In the genomic region with DNA sequence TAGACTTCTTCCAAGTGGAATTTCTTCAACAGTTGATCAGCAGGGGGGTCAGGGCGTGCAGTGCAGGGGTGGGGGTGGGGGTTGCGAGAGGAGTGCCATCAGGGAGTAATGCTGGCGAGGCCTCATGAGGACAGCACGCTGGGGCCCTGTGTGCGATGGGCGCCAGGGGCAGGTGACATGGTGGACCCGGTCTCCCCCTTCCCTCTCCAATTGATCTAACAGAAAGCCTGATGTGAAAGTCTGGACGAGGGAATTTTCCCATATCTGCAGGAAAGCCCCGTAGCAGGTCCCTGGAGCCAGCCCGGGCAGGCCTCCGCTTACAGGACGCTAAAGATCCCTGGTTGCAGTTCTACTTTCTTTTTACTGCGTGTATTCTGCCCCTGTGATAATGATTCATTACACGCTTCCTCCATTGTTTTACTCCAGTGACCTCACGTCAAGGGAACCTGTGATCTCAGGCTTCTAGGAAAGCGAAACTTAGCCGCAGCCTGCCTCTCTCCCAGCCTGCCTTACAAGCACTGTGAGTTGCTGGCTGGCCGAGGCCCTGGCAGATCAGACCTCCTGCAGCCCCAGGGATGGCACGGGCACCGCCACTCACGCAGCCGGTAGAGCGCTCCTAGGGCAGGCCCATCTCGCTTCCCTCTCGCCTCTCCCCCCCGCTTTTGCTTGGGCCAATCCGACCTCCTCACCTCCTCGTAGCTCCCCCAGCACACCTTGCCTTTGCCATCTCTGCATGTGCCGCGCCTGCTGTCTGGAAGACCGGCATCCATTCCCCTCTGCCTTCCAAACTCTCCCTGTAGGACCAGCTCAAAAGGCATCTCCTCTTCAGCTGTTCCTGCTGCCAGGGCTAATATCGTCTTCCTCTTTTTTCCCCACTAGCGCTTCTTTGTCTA, we compare ENCODE assay signal across 8 cellular contexts. TPM values are rescaled to one million over a fixed set of nuclear protein-coding genes. Genes with fewer than 3 reads are reported as not detected.
DNase-seq lines count a peak whose midpoint lies in the region; ATAC-seq and TF ChIP-seq lines count a peak whose summit lies in the region.

No MANE protein-coding gene starts in this region.

- no peaks in the 10 kb centered on the region for H3K4me1 ChIP-seq in urinary bladder (ENCODE audit: insufficient read depth)

- peak overlapping the region; percentile 99 for H3K27ac Mint-ChIP-seq in activated naive CD4-positive, alpha-beta T cell treated with anti-CD3 and anti-CD28 coated beads for 36 hours

- DNase-seq in AG09319 (ENCODE audit: extremely low read depth, low read depth) (peak; percentile 28), RPMI8226 (peak; percentile 82), Right ventricle myocardium inferior (ENCODE audit: missing footprints) (peak; percentile 83), putamen (ENCODE audit: low spot score) (peak; percentile 39)
- peak; percentile 94 for DNase-seq in activated naive CD4-positive, alpha-beta T cell treated with anti-CD3 and anti-CD28 coated beads for 36 hours

- no peaks in the 10 kb centered on the region for H3K36me3 ChIP-seq in urinary bladder (ENCODE audit: insufficient read depth)

- no peak for TF ChIP-seq CTCF in AG09319 (IDR thresholded peaks at IDR 0.05; ENCODE audit: low read depth, low read length)

- intact Hi-C loops in activated naive CD4-positive, alpha-beta T cell treated with anti-CD3 and anti-CD28 coated beads for 36 hours (cut with micrococcal nuclease), result loop anchor here (1.0 to 5.0 kb wide), 13 partner anchors 9 to 337 kb away; a partner anchor contains a TSS
- intact Hi-C loops in Right ventricle myocardium inferior (cut with DNase I), result no loop called here

- peaks cover 15% of the 10 kb centered on the region for H3K36me3 Mint-ChIP-seq in activated naive CD4-positive, alpha-beta T cell treated with anti-CD3 and anti-CD28 coated beads for 36 hours (ENCODE audit: low read depth)

- H3K9me3 Mint-ChIP-seq in activated naive CD4-positive, alpha-beta T cell treated with anti-CD3 and anti-CD28 coated beads for 36 hours, result peaks cover 2% of the 10 kb centered on the region

- peaks cover 49% of the 10 kb centered on the region for H3K4me1 Mint-ChIP-seq in activated naive CD4-positive, alpha-beta T cell treated with anti-CD3 and anti-CD28 coated beads for 36 hours (ENCODE audit: low read depth)

- 27% methylated on average over 33 of the region's 33 CpGs for WGBS in urinary bladder

- peak overlapping the region; percentile 41 for H3K4me3 ChIP-seq in urinary bladder (ENCODE audit: low read depth, low read length)

- no peaks in the 10 kb centered on the region for H3K27me3 Mint-ChIP-seq in activated naive CD4-positive, alpha-beta T cell treated with anti-CD3 and anti-CD28 coated beads for 36 hours (ENCODE audit: low read depth)

- CTCF ChIA-PET in activated naive CD4-positive, alpha-beta T cell treated with anti-CD3 and anti-CD28 coated beads for 36 hours (lab: Charles Lee), result interaction anchor here (1.7 kb wide), 1 partner anchor 23 kb away, joined by 9 read pairs; no protein-coding TSS in a partner anchor

- H3K4me3 Mint-ChIP-seq in activated naive CD4-positive, alpha-beta T cell treated with anti-CD3 and anti-CD28 coated beads for 36 hours, result peak overlapping the region; percentile 97

- ATAC-seq in GM19035 (IDR thresholded peaks at IDR 0.05; ENCODE audit: unreplicated experiment) (peak; percentile 89), HG03280 (IDR thresholded peaks at IDR 0.05; ENCODE audit: unreplicated experiment) (peak; percentile 87), Right ventricle myocardium inferior (peak; percentile 80)

- H3K27ac ChIP-seq in urinary bladder (ENCODE audit: low read depth), result peak overlapping the region; percentile 90

RNA-seq across cellular contexts. Expression of a gene that starts 19.2 kb away (rescaled TPM):
- under 1 TPM; 0.48 to 0.57 TPM for total RNA-seq in activated naive CD4-positive, alpha-beta T cell treated with anti-CD3 and anti-CD28 coated beads for 36 hours
- total RNA-seq in Right ventricle myocardium inferior (0.14 TPM), urinary bladder (not detected)
- 0.04 TPM for polyA plus RNA-seq in urinary bladder

RNA-seq across cellular contexts. Expression of a gene that starts 50.6 kb away (rescaled TPM):
- 100 to 1,000 TPM; 349 to 351 TPM for total RNA-seq in activated naive CD4-positive, alpha-beta T cell treated with anti-CD3 and anti-CD28 coated beads for 36 hours
- total RNA-seq in Right ventricle myocardium inferior, result 8.7 TPM
- total RNA-seq in urinary bladder, result 10.7 TPM
- polyA plus RNA-seq in urinary bladder, result 50.8 TPM

Comparison
In these comparisons a context has a peak if more than half of its experiments do, and no peak if none do; other contexts are left out.
1. Peak in every context shown above with its lines: DNase-seq, ATAC-seq, H3K4me3 ChIP-seq and H3K27ac ChIP-seq.
2. DNase-seq: peak in every context shown above with its lines; median percentile 94 in activated naive CD4-positive, alpha-beta T cell treated with anti-CD3 and anti-CD28 coated beads for 36 hours; 83 in Right ventricle myocardium inferior; 82 in RPMI8226; 39 in putamen; 28 in AG09319.
3. RNA of a gene that starts 50.6 kb away (total RNA-seq): 349 to 351 TPM in activated naive CD4-positive, alpha-beta T cell treated with anti-CD3 and anti-CD28 coated beads for 36 hours; 10.7 TPM in urinary bladder (single experiment) and 8.7 TPM in Right ventricle myocardium inferior (single experiment); every median in the first group is over 10 times any median in the second.